In the genomic region with DNA sequence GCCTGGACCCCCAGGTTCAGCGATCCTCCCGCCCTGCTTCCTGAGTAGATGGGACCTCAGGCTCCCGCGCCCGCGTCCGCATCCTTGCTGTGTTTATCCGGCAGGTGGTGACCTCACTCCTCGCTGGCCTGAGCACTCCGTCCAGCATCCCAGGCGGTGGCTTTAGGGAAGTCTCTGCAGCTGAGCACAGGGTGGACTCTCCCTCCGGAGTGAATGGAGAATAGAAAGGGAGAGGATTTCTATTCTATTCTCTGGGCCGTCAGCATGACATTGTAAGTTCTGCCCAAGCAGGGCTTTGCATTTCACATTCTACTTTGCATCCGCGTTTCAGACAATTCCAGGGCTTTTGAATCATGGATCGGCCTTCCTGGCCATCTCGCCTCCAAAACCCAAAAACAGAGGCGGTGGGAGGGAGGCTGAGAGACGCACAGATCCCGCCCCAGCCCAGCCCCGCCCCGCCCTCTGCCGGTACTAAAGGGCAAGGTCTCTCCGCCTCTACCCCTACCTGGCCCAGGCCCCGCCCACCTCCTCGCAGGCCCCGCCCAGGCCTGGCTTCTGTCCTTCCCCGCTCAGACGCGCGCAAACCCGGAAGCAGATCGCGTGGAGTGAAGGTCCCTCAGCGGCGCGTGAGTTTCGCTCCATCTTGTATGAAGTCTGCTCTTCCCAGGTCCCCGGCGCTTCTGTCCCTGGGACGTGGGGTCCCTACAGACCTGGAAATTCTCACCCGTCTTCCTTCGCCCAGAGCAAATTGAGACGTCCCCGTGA, we compare ENCODE assay signal across 8 cellular contexts. TPM values are rescaled to one million over a fixed set of nuclear protein-coding genes. Genes with fewer than 3 reads are reported as not detected.
DNase-seq lines count a peak whose midpoint lies in the region; ATAC-seq and TF ChIP-seq lines count a peak whose summit lies in the region.

TSS of gene ZNF525 (plus strand) at position 572 of the 765 bp plus-strand sequence. CDS start 6,577 bp downstream, outside the sequence.

- TF ChIP-seq CTCF in HCT116 (IDR thresholded peaks at IDR 0.05 in 2 of 3, conservative IDR thresholded peaks at IDR 0.05 in 1 of 3; ENCODE audit: borderline replicate concordance in 1 of 3, insufficient read depth in 1 of 3, low read depth in 2 of 3, low read length in 2 of 3): peak in 2 of 3 experiments; percentile 18 to 30; a peak in 1 of 6 replicates
- no peak for TF ChIP-seq CTCF in NB4 (IDR thresholded peaks at IDR 0.05; ENCODE audit: low read depth, low read length)
- TF ChIP-seq CTCF in transverse colon (IDR thresholded peaks at IDR 0.05): peak in 4 of 5 experiments; percentile 19 to 30 (median 26)

- H3K27me3 ChIP-seq in HCT116 (ENCODE audit: insufficient read depth, low read length) (no peaks in the 10 kb centered on the region), transverse colon (no peaks in the 10 kb centered on the region)

- TF ChIP-seq POLR2A in HCT116 (IDR thresholded peaks at IDR 0.05; ENCODE audit: borderline replicate concordance, extremely low read depth, insufficient read depth, insufficient read length) (no peak), NB4 (IDR thresholded peaks at IDR 0.05; ENCODE audit: extremely low read depth, insufficient read length) (peak; percentile 22), transverse colon (IDR thresholded peaks at IDR 0.05) (peak; percentile 66)

- RAD21 ChIA-PET in HCT116 (lab: Charles Lee; ENCODE audit: low non-redundant PET in 1 of 2, low total read pairs in 2 of 2, uncharacterized antibody in 2 of 2, unreplicated experiment in 2 of 2): no interaction called here

- in situ Hi-C loops in transverse colon (cut with MboI; ENCODE audit: low pct_ligation_motif_present in 1 of 4, low pct_unique_long_range_greater_than_20kb in 1 of 4, low sequenced_read_pairs in 3 of 4): no loop called here

- peak within 1 kb of the TSS; percentile 78 for H2AFZ ChIP-seq in HCT116 (ENCODE audit: low read depth, low read length, poor library complexity, severe bottlenecking)

- POLR2A ChIA-PET in HCT116 (lab: Charles Lee): no interaction called here

- WGBS in transverse colon (ENCODE audit: low coverage in 1 of 2), 2 donors: 0 to 6% methylated on average over 8 to 40 of the region's 45 CpGs

- H3K4me3 ChIP-seq in HCT116 (replicated peaks in 1 of 2; ENCODE audit: low read depth in 1 of 2, low read length in 2 of 2) (peak within 1 kb of the TSS; percentile 66 to 86), NB4 (ENCODE audit: low read depth, low read length) (peak within 1 kb of the TSS; percentile 84), transverse colon (peak within 1 kb of the TSS; percentile 42 to 99 (median 68))

- H3K36me3 ChIP-seq in HCT116 (ENCODE audit: control insufficient read depth in 1 of 2, insufficient read depth in 2 of 2, low read length in 2 of 2): no peaks in the 10 kb centered on the region
- H3K36me3 ChIP-seq in transverse colon: no peaks in the 10 kb centered on the region

- H3K79me2 ChIP-seq in HCT116 (ENCODE audit: insufficient read depth, low read length): peaks cover 11% of the 10 kb centered on the region; the same call in 1 of the 2 replicates

- TF ChIP-seq EP300 in transverse colon (IDR thresholded peaks at IDR 0.05; ENCODE audit: low read depth): no peak

- CTCF ChIA-PET in HCT116 (lab: Charles Lee): no interaction called here

- H3K36me3 Mint-ChIP-seq in activated naive CD8-positive, alpha-beta T cell treated with anti-CD3 and anti-CD28 coated beads for 36 hours: peaks cover 38% of the 10 kb centered on the region

- H3K4me2 ChIP-seq in HCT116 (ENCODE audit: low read length): peak within 1 kb of the TSS; percentile 94

- no peaks in the 10 kb centered on the region for H4K20me1 ChIP-seq in HCT116 (ENCODE audit: insufficient read depth)

- peaks cover 0 to 4% of the 10 kb centered on the region in 2 experiments; a peak in 1 of 4 replicates for H3K4me1 ChIP-seq in HCT116 (ENCODE audit: control insufficient read depth in 1 of 2, insufficient read depth in 2 of 2, low read length in 2 of 2)
- H3K4me1 ChIP-seq in transverse colon: peaks cover 0 to 7% (median 1%) of the 10 kb centered on the region in 4 donors

- TF ChIP-seq RAD21 in HCT116 (IDR thresholded peaks at IDR 0.05; ENCODE audit: low read depth): no peak

- H3K9me3 ChIP-seq in HCT116 (ENCODE audit: control insufficient read depth in 1 of 2, insufficient read depth in 1 of 2, low read depth in 1 of 2, low read length in 2 of 2) (no peaks in the 10 kb centered on the region), transverse colon (no peaks in the 10 kb centered on the region)

- peak within 1 kb of the TSS; percentile 81 for H3K9ac ChIP-seq in HCT116 (ENCODE audit: low read length)

- H3K27ac Mint-ChIP-seq in activated naive CD8-positive, alpha-beta T cell treated with anti-CD3 and anti-CD28 coated beads for 36 hours: peak within 1 kb of the TSS; percentile 96

- intact Hi-C loops in HCT116 (cut with micrococcal nuclease) (loop anchor here (5.0 to 10.0 kb wide), 3 partner anchors 33 to 171 kb away; partner anchors contain the start of genes ZNF665 and ZNF845), cardiac septum (cut with DNase I) (no loop called here), transverse colon (cut with DNase I; ENCODE audit: low total_unique reads) (loop anchor here (5.0 kb wide), 1 partner anchor 843 kb away; no protein-coding TSS in a partner anchor)

- no TSS peak for BruUV-seq in HCT116 (replicated peaks; lab: Mats Ljungman, UMichigan)

- DNase-seq in GM03348 (ENCODE audit: low spot score) (peak; percentile 88), HCT116 (ENCODE audit: low read depth, low spot score) (peak; percentile 75), NB4 (ENCODE audit: low read depth) (peak; percentile 91), SKM-1 treated with dmso at 0.1 percent for 144 hours (lab: John Stamatoyannopoulos, UW; ENCODE audit: unreplicated experiment) (peak; percentile 50), cardiac septum (ENCODE audit: low spot score) (peak; percentile 95), pons (ENCODE audit: low spot score) (peak; percentile 80), transverse colon (peak; percentile 95)
- DNase-seq in activated naive CD8-positive, alpha-beta T cell treated with anti-CD3 and anti-CD28 coated beads for 36 hours: peak; percentile 96

- peaks cover 23% of the 10 kb centered on the region for H3K4me1 Mint-ChIP-seq in activated naive CD8-positive, alpha-beta T cell treated with anti-CD3 and anti-CD28 coated beads for 36 hours

- no peaks in the 10 kb centered on the region for H3K9me2 ChIP-seq in HCT116 (ENCODE audit: insufficient read depth)

- H3K9me3 Mint-ChIP-seq in activated naive CD8-positive, alpha-beta T cell treated with anti-CD3 and anti-CD28 coated beads for 36 hours: peaks cover 15% of the 10 kb centered on the region

- H3K27me3 Mint-ChIP-seq in activated naive CD8-positive, alpha-beta T cell treated with anti-CD3 and anti-CD28 coated beads for 36 hours: peaks cover 3% of the 10 kb centered on the region

- peak within 1 kb of the TSS; percentile 83 for H3K4me3 Mint-ChIP-seq in activated naive CD8-positive, alpha-beta T cell treated with anti-CD3 and anti-CD28 coated beads for 36 hours

- peak; percentile 100 for ATAC-seq in HCT116

- H3K27ac ChIP-seq in HCT116 (ENCODE audit: low read depth, low read length) (peak within 1 kb of the TSS; percentile 53), transverse colon (peak within 1 kb of the TSS; percentile 71 to 88 (median 84))

TF ChIP-seq in HCT116, 20 proteins besides CTCF, POLR2A, EP300 and RAD21 (continues in another document):
- TF ChIP-seq EZH2 (IDR thresholded peaks at IDR 0.05): no peak
- no peak for TF ChIP-seq EGR1 (IDR thresholded peaks at IDR 0.05; ENCODE audit: low read depth)
- TF ChIP-seq ZFX (IDR thresholded peaks at IDR 0.05): no peak
- peak; percentile 15 for TF ChIP-seq SP1 (IDR thresholded peaks at IDR 0.05; ENCODE audit: low read depth)
- no peak for TF ChIP-seq EZH2phosphoT487 (IDR thresholded peaks at IDR 0.05; ENCODE audit: borderline replicate concordance)
- TF ChIP-seq CEBPB (IDR thresholded peaks at IDR 0.05; ENCODE audit: low read depth): no peak
- no peak for TF ChIP-seq YY1 (IDR thresholded peaks at IDR 0.05; ENCODE audit: extremely low read depth, insufficient replicate concordance, low read depth, low read length)
- no peak for TF ChIP-seq CBX3 (IDR thresholded peaks at IDR 0.05; ENCODE audit: low read depth)
- no peak for TF ChIP-seq ZNF274 (IDR thresholded peaks at IDR 0.05; ENCODE audit: low read depth, low read length)
- no peak for TF ChIP-seq ATF3 (IDR thresholded peaks at IDR 0.05)
- no peak for TF ChIP-seq FOSL1 (IDR thresholded peaks at IDR 0.05; ENCODE audit: low read depth)
- TF ChIP-seq POLR2AphosphoS5 (IDR thresholded peaks at IDR 0.05; ENCODE audit: low read depth, low read length): peak; percentile 92
- no peak for TF ChIP-seq SRF (IDR thresholded peaks at IDR 0.05; ENCODE audit: low read depth)
- no peak for TF ChIP-seq TCF7L2 (IDR thresholded peaks at IDR 0.05; ENCODE audit: borderline replicate concordance, extremely low read depth, insufficient read depth, insufficient read length)
- no peak for TF ChIP-seq JUND (IDR thresholded peaks at IDR 0.05)
- peak; percentile 90 for TF ChIP-seq ELF1 (IDR thresholded peaks at IDR 0.05; ENCODE audit: borderline replicate concordance, low read depth)

RNA-seq across cellular contexts. Expression of gene ZNF525, which starts in this region (rescaled TPM):
- total RNA-seq in HCT116 (2021; ENCODE audit: unreplicated experiment) (10.2 TPM), cardiac septum (4.4 TPM), transverse colon (10 to 100 TPM in 3 of 4 donors, 1 to 10 TPM in 1; 9.0 to 34.8 (median 19.5) TPM)
- 3.5 and 5.0 TPM in 2 replicates for polyA plus RNA-seq in HCT116 (2012)
- total RNA-seq in activated naive CD8-positive, alpha-beta T cell treated with anti-CD3 and anti-CD28 coated beads for 36 hours: 10 to 100 TPM; 22.4 to 25.7 TPM

Comparison
In these comparisons a context has a peak if more than half of its experiments do, and no peak if none do; other contexts are left out.
1. Peak in every context shown above with its lines: DNase-seq, ATAC-seq, H3K4me3 ChIP-seq and H3K27ac ChIP-seq.